ENCODE assay signal across 9 cellular contexts in the genomic region with DNA sequence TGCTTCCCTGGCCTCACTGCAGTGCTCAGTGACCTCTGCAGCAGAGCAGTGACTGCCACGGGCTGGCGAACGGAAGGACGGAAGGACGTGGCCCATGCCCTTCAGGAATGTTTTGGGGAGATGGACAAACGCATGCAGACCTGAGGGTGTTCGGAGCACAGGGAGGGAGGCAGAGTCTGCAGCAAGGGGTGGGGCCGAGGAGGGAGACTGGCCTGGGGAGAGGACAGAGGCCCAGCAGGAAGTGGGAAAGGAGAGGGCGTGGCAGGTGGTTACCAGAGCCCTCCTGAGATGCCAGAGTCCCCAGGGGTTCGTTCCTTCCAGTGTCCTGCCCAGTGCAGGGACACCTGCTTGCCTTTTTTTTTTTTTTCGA. TPM values are rescaled to one million over a fixed set of nuclear protein-coding genes. Genes with fewer than 3 reads are reported as not detected.
A peak's percentile ranks its signal among the peaks of the same experiment; 100 is the strongest.
DNase-seq lines count a peak whose midpoint lies in the region; ATAC-seq, FAIRE-seq and TF ChIP-seq lines count a peak whose summit lies in the region.
"Had no signal": no experiment of that assay in that cellular context is flagged by ENCODE, and none has a peak within 500 bp of the region (broad histone marks: within the 10 kb centered on the region; RNA-seq: fewer than 3 reads in every experiment).

No MANE protein-coding gene starts in this region.

- peaks cover 5% of the 10 kb centered on the region for H3K27me3 Mint-ChIP-seq in glutamatergic neuron (ENCODE audit: unreplicated experiment)

- peaks cover 2% of the 10 kb centered on the region for H3K9me3 Mint-ChIP-seq in glutamatergic neuron (ENCODE audit: unreplicated experiment)
- H3K9me3 Mint-ChIP-seq: activated T-cell treated with anti-CD3 and anti-CD28 coated beads, Interleukin-2, amount 50 U/mL, for 24 hours had no signal

- 68 to 77% methylated on average over 10 to 11 of the region's 11 CpGs for WGBS in pancreas, 2 donors

- H3K27ac Mint-ChIP-seq in glutamatergic neuron (ENCODE audit: unreplicated experiment), result no peak overlapping the region
- H3K27ac Mint-ChIP-seq: activated T-cell treated with anti-CD3 and anti-CD28 coated beads, Interleukin-2, amount 50 U/mL, for 24 hours had no signal

- peaks cover 16% of the 10 kb centered on the region for H3K4me1 Mint-ChIP-seq in glutamatergic neuron (ENCODE audit: low read depth, unreplicated experiment)

- no peak for TF ChIP-seq CTCF in glutamatergic neuron (IDR thresholded peaks at IDR 0.05; ENCODE audit: partially characterized antibody, unreplicated experiment)
- TF ChIP-seq CTCF in pancreas (IDR thresholded peaks at IDR 0.05), result no peak

- FAIRE-seq in H54 (lab: Jason Lieb, UNC) (no peak), RCC 7860 (lab: Jason Lieb, UNC) (no peak), pancreas (lab: Jason Lieb, UNC) (no peak)

- H3K27ac ChIP-seq in pancreas, result peak overlapping the region in 3 of 4 donors; percentile 8 to 63 (median 37)

- H3K36me3 Mint-ChIP-seq in glutamatergic neuron (ENCODE audit: unreplicated experiment), result no peaks in the 10 kb centered on the region

- no peaks in the 10 kb centered on the region for H3K9me3 ChIP-seq in pancreas

- H3K4me3 ChIP-seq in pancreas, result no peak overlapping the region

- intact Hi-C loops in pancreas (cut with DNase I), result no loop called here

- no peaks in the 10 kb centered on the region for H3K36me3 ChIP-seq in pancreas

- H3K4me3 Mint-ChIP-seq in glutamatergic neuron (ENCODE audit: unreplicated experiment), result peak overlapping the region; percentile 49
- H3K4me3 Mint-ChIP-seq: activated T-cell treated with anti-CD3 and anti-CD28 coated beads, Interleukin-2, amount 50 U/mL, for 24 hours had no signal

- TF ChIP-seq POLR2A in H54 (IDR thresholded peaks at IDR 0.05; ENCODE audit: low read depth, low read length), result no peak

- no peaks in the 10 kb centered on the region for H3K27me3 ChIP-seq in pancreas

- ATAC-seq in pancreas (peak; percentile 21 to 57 (median 38)), HG02973 (IDR thresholded peaks at IDR 0.05; ENCODE audit: unreplicated experiment) (no peak)

- peaks cover 0 to 4% (median 0%) of the 10 kb centered on the region in 3 donors for H3K4me1 ChIP-seq in pancreas

- DNase-seq in H54 (ENCODE audit: insufficient read length, low spot score), result peak; percentile 69
- DNase-seq in RCC 7860 (ENCODE audit: low spot score), result peak; percentile 18
- no peak for DNase-seq in glutamatergic neuron
- DNase-seq in pancreas, result no peak
- DNase-seq in NCI-H524 treated with DMSO at 0.1 percent for 48 hours (lab: John Stamatoyannopoulos, UW), result no peak
- DNase-seq in RKO (ENCODE audit: low spot score), result no peak
- no peak for DNase-seq in NCI-H1930 (lab: John Stamatoyannopoulos, UW)
- DNase-seq: activated T-cell treated with anti-CD3 and anti-CD28 coated beads, Interleukin-2, amount 50 U/mL, for 24 hours had no signal

RNA-seq across cellular contexts. Expression of a gene that starts 21.9 kb away (rescaled TPM):
- total RNA-seq in glutamatergic neuron (ENCODE audit: unreplicated experiment) (0.32 TPM), pancreas (1 to 10 TPM in 4 of 6 donors, under 1 TPM in 2; 0.43 to 2.7 (median 1.1) TPM)
- polyA plus RNA-seq in pancreas, result under 1 TPM; 0.27 to 0.80 TPM

RNA-seq across cellular contexts. Expression of a gene that starts 32.6 kb away (rescaled TPM):
- total RNA-seq in glutamatergic neuron (ENCODE audit: unreplicated experiment), result 29.0 TPM
- 10 to 100 TPM in 4 of 6 donors, 1 to 10 TPM in 2; 6.6 to 13.4 (median 10.7) TPM for total RNA-seq in pancreas
- 10 to 100 TPM; 24.6 to 30.6 TPM for polyA plus RNA-seq in pancreas

RNA-seq across cellular contexts. Expression of a gene that starts 32.8 kb away (rescaled TPM):
- total RNA-seq in glutamatergic neuron (ENCODE audit: unreplicated experiment) (35.9 TPM), pancreas (10 to 100 TPM; 16.8 to 22.7 (median 19.3) TPM)
- 10 to 100 TPM; 11.4 to 27.9 TPM for polyA plus RNA-seq in pancreas

Comparison
In these comparisons a context has a peak if more than half of its experiments do, and no peak if none do; other contexts are left out.
1. DNase-seq: peak in H54 (single experiment) and RCC 7860 (single experiment); none in glutamatergic neuron (single experiment), pancreas (0 of 6), NCI-H524 treated with DMSO at 0.1 percent for 48 hours (single experiment), RKO (single experiment) and NCI-H1930 (0 of 2).